Comparison of ENCODE assay signal across 7 cellular contexts in genomic region chrX:119880552-119881437, GRCh38. TPM values are rescaled to one million over a fixed set of nuclear protein-coding genes. Genes with fewer than 3 reads are reported as not detected.
DNase-seq lines count a peak whose midpoint lies in the region; ATAC-seq, FAIRE-seq and TF ChIP-seq lines count a peak whose summit lies in the region.

No MANE protein-coding gene starts in this region.

- TF ChIP-seq CTCF in RWPE2 (IDR thresholded peaks at IDR 0.05; ENCODE audit: poor library complexity, severe bottlenecking) (peak; percentile 52), astrocyte (IDR thresholded peaks at IDR 0.05; ENCODE audit: insufficient read depth, low read depth, low read length) (peak; percentile 52)

- in situ Hi-C loops in G401 (cut with HindIII; ENCODE audit: low sequenced_read_pairs): no loop called here

- H3K27ac ChIP-seq in RWPE2 (ENCODE audit: poor library complexity, severe bottlenecking) (no peak overlapping the region), astrocyte (ENCODE audit: low read depth, low read length) (no peak overlapping the region)

- H3K27me3 ChIP-seq in RWPE2 (ENCODE audit: insufficient read depth, poor library complexity, severe bottlenecking) (no peaks in the 10 kb centered on the region), astrocyte (ENCODE audit: insufficient read depth, low read length) (no peaks in the 10 kb centered on the region)

- H3K9me3 Mint-ChIP-seq in astrocyte (ENCODE audit: unreplicated experiment) (no peaks in the 10 kb centered on the region), immature natural killer cell (peaks cover 0 to 3% (median 0%) of the 10 kb centered on the region in 6 donors)
- H3K9me3 Mint-ChIP-seq in stimulated activated naive CD8-positive, alpha-beta T cell treated with anti-CD3 and anti-CD28 coated beads, Interleukin-15, Interleukin-2, amounts not matched to agents 100 ng/mL and 50 ng/mL, for 24 hours: no peaks in the 10 kb centered on the region

- FAIRE-seq in astrocyte (lab: Jason Lieb, UNC): peak; percentile 93

- DNase-seq in G401 (ENCODE audit: low spot score) (peak; percentile 45), HPDE6-E6E7 (ENCODE audit: extremely low spot score) (peak; percentile 49), RWPE2 (ENCODE audit: low spot score) (no peak), astrocyte (ENCODE audit: low read depth) (peak; percentile 29), immature natural killer cell (peak; percentile 27 to 49 (median 29))

- H3K4me1 ChIP-seq in RWPE2 (ENCODE audit: insufficient read depth, poor library complexity, severe bottlenecking): no peaks in the 10 kb centered on the region
- no peaks in the 10 kb centered on the region for H3K4me1 ChIP-seq in astrocyte (ENCODE audit: insufficient read depth, low read length)

- H3K79me2 ChIP-seq in astrocyte (ENCODE audit: insufficient read depth, low read length): no peaks in the 10 kb centered on the region

- H3K36me3 Mint-ChIP-seq in astrocyte (ENCODE audit: low read depth, unreplicated experiment) (peaks cover 2% of the 10 kb centered on the region), immature natural killer cell (no peaks in the 10 kb centered on the region)
- H3K36me3 Mint-ChIP-seq in stimulated activated naive CD8-positive, alpha-beta T cell treated with anti-CD3 and anti-CD28 coated beads, Interleukin-15, Interleukin-2, amounts not matched to agents 100 ng/mL and 50 ng/mL, for 24 hours (ENCODE audit: low read depth): peaks cover 22% of the 10 kb centered on the region

- ATAC-seq in GM19468 (IDR thresholded peaks at IDR 0.05; ENCODE audit: extremely low read depth, unreplicated experiment) (peak; percentile 47), RWPE2 (ENCODE audit: low read depth) (peak; percentile 78)

- no peak overlapping the region for H3K9ac ChIP-seq in astrocyte (ENCODE audit: low read length)

- H3K9me3 ChIP-seq in RWPE2 (ENCODE audit: severe bottlenecking) (no peaks in the 10 kb centered on the region), astrocyte (ENCODE audit: insufficient read depth, low read depth, low read length) (no peaks in the 10 kb centered on the region)

- H3K27me3 Mint-ChIP-seq in astrocyte (ENCODE audit: low read depth, unreplicated experiment): no peaks in the 10 kb centered on the region
- no peaks in the 10 kb centered on the region for H3K27me3 Mint-ChIP-seq in immature natural killer cell (ENCODE audit: low read depth in 3 of 3)
- H3K27me3 Mint-ChIP-seq in stimulated activated naive CD8-positive, alpha-beta T cell treated with anti-CD3 and anti-CD28 coated beads, Interleukin-15, Interleukin-2, amounts not matched to agents 100 ng/mL and 50 ng/mL, for 24 hours: no peaks in the 10 kb centered on the region

- no peaks in the 10 kb centered on the region for H4K20me1 ChIP-seq in astrocyte (ENCODE audit: insufficient read depth, low read length)

- H3K4me2 ChIP-seq in astrocyte (ENCODE audit: low read length): no peak overlapping the region

- H2AFZ ChIP-seq in astrocyte (ENCODE audit: low read depth, low read length): no peak overlapping the region

- H3K27ac Mint-ChIP-seq in astrocyte (ENCODE audit: unreplicated experiment) (no peak overlapping the region), immature natural killer cell (peak overlapping the region in 4 of 6 donors; percentile 25 to 60 (median 58))
- H3K27ac Mint-ChIP-seq in stimulated activated naive CD8-positive, alpha-beta T cell treated with anti-CD3 and anti-CD28 coated beads, Interleukin-15, Interleukin-2, amounts not matched to agents 100 ng/mL and 50 ng/mL, for 24 hours: peak overlapping the region; percentile 52

- H3K4me3 Mint-ChIP-seq in astrocyte (ENCODE audit: unreplicated experiment) (no peak overlapping the region), immature natural killer cell (no peak overlapping the region)
- no peak overlapping the region for H3K4me3 Mint-ChIP-seq in stimulated activated naive CD8-positive, alpha-beta T cell treated with anti-CD3 and anti-CD28 coated beads, Interleukin-15, Interleukin-2, amounts not matched to agents 100 ng/mL and 50 ng/mL, for 24 hours

- H3K36me3 ChIP-seq in RWPE2 (ENCODE audit: low read depth) (peaks cover 7% of the 10 kb centered on the region), astrocyte (ENCODE audit: insufficient read depth, low read length) (peaks cover 3% of the 10 kb centered on the region)

- no peak overlapping the region for H3K4me3 ChIP-seq in RWPE2 (ENCODE audit: severe bottlenecking)
- H3K4me3 ChIP-seq in astrocyte (ENCODE audit: insufficient read depth, low read depth, low read length): no peak overlapping the region

- no peaks in the 10 kb centered on the region for H3K4me1 Mint-ChIP-seq in astrocyte (ENCODE audit: low read depth, unreplicated experiment)
- peaks cover 8 to 13% of the 10 kb centered on the region in 2 donors for H3K4me1 Mint-ChIP-seq in immature natural killer cell
- peaks cover 19% of the 10 kb centered on the region for H3K4me1 Mint-ChIP-seq in stimulated activated naive CD8-positive, alpha-beta T cell treated with anti-CD3 and anti-CD28 coated beads, Interleukin-15, Interleukin-2, amounts not matched to agents 100 ng/mL and 50 ng/mL, for 24 hours (ENCODE audit: low read depth)

RNA-seq across cellular contexts. Expression of gene NDUFA1, which starts 9.2 kb away (rescaled TPM):
- total RNA-seq in G401 (2014; rRNA removed; shearing (Covaris generic)): 55.4 and 122 TPM in 2 replicates
- total RNA-seq in astrocyte: 105 and 109 TPM in 2 replicates
- polyA plus RNA-seq in immature natural killer cell: 100 to 1,000 TPM; 274 to 448 (median 365) TPM

RNA-seq across cellular contexts. Expression of gene RNF113A, which starts 9.3 kb away (rescaled TPM):
- 6.2 and 7.5 TPM in 2 replicates for total RNA-seq in G401 (2014; rRNA removed; shearing (Covaris generic))
- total RNA-seq in astrocyte: 16.3 and 17.8 TPM in 2 replicates
- 10 to 100 TPM; 69.9 to 83.8 (median 72.7) TPM for polyA plus RNA-seq in immature natural killer cell

RNA-seq across cellular contexts. Expression of gene AKAP14, which starts 14.9 kb away (rescaled TPM):
- total RNA-seq in G401 (2014; rRNA removed; shearing (Covaris generic)): not detected in 2 replicates
- not detected in 2 replicates for total RNA-seq in astrocyte
- polyA plus RNA-seq in immature natural killer cell: not detected

RNA-seq across cellular contexts. Expression of gene UPF3B, which starts 28.0 kb away (rescaled TPM):
- total RNA-seq in G401 (2014; rRNA removed; shearing (Covaris generic)): 2.5 and 5.7 TPM in 2 replicates
- total RNA-seq in astrocyte: 7.0 and 8.8 TPM in 2 replicates
- polyA plus RNA-seq in immature natural killer cell: 10 to 100 TPM in 1 of 3 donors, 1 to 10 TPM in 2; 2.2 to 13.9 (median 5.9) TPM
